In the genomic region with DNA sequence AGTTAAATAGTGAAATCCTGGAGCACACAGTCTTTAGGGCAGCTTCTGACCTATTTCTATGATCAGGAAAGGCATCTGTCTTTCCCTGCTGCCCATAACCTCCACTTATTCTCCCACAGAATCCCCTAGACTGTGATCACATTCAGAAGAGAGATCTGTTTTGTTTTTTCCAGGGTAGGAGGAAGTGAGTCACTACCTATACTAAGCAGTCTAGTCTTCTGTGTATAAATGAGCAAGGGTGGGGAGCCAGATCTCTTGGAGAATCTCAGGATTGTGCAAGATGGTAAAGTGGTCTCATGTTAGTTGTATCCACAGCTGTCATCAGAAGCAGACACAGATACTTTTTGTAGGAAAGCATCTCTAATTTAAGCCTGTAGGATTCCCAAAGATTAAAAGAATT, we compare ENCODE assay signal across 1 cellular context.
A peak's percentile ranks its signal among the peaks of the same experiment; 100 is the strongest.
TF ChIP-seq lines count a peak whose summit lies in the region.

No MANE protein-coding gene starts in this region.

TF ChIP-seq in HepG2, 621 proteins besides CTCF, POLR2A, EP300 and RAD21 (continued from another document):
- TF ChIP-seq, protein P1, sequence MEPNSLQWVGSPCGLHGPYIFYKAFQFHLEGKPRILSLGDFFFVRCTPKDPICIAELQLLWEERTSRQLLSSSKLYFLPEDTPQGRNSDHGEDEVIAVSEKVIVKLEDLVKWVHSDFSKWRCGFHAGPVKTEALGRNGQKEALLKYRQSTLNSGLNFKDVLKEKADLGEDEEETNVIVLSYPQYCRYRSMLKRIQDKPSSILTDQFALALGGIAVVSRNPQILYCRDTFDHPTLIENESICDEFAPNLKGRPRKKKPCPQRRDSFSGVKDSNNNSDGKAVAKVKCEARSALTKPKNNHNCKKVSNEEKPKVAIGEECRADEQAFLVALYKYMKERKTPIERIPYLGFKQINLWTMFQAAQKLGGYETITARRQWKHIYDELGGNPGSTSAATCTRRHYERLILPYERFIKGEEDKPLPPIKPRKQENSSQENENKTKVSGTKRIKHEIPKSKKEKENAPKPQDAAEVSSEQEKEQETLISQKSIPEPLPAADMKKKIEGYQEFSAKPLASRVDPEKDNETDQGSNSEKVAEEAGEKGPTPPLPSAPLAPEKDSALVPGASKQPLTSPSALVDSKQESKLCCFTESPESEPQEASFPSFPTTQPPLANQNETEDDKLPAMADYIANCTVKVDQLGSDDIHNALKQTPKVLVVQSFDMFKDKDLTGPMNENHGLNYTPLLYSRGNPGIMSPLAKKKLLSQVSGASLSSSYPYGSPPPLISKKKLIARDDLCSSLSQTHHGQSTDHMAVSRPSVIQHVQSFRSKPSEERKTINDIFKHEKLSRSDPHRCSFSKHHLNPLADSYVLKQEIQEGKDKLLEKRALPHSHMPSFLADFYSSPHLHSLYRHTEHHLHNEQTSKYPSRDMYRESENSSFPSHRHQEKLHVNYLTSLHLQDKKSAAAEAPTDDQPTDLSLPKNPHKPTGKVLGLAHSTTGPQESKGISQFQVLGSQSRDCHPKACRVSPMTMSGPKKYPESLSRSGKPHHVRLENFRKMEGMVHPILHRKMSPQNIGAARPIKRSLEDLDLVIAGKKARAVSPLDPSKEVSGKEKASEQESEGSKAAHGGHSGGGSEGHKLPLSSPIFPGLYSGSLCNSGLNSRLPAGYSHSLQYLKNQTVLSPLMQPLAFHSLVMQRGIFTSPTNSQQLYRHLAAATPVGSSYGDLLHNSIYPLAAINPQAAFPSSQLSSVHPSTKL (CRISPR knock-in tag; IDR thresholded peaks at IDR 0.05): 0 out of 2 replicates have a peak, but pooled peaks have one; percentile 17
- no peak for TF ChIP-seq ZNF530 (CRISPR knock-in tag; IDR thresholded peaks at IDR 0.05; ENCODE audit: low read depth)
